ENCODE assay signal across 9 cellular contexts in genomic region chr17:44968225-44969143, GRCh38. TPM values are rescaled to one million over a fixed set of nuclear protein-coding genes. Genes with fewer than 3 reads are reported as not detected.
DNase-seq lines count a peak whose midpoint lies in the region; ATAC-seq, FAIRE-seq and TF ChIP-seq lines count a peak whose summit lies in the region.
"Had no signal": no experiment of that assay in that cellular context is flagged by ENCODE, and none has a peak within 500 bp of the region (broad histone marks: within the 10 kb centered on the region; RNA-seq: fewer than 3 reads in every experiment).

Gene C1QL1, minus strand, starts transcription at chr17:44968303. Its CDS starts 255 bp downstream, at chr17:44968048.

- no peak for FAIRE-seq in RCC 7860 (lab: Jason Lieb, UNC)
- FAIRE-seq: colon had no signal

- H3K9me3 Mint-ChIP-seq in Calu3 (ENCODE audit: low read depth, unreplicated experiment) (no peaks in the 10 kb centered on the region), nephron progenitor cell (peaks cover 4% of the 10 kb centered on the region)
- H3K9me3 Mint-ChIP-seq in activated T-helper 17 cell treated with anti-CD3 and anti-CD28 coated beads, Interleukin-2, amount 50 U/mL, for 72 hours, result no peaks in the 10 kb centered on the region

- TF ChIP-seq CTCF in Calu3 (IDR thresholded peaks at IDR 0.05; ENCODE audit: unreplicated experiment) (peak; percentile 21), fibroblast of the aortic adventitia (IDR thresholded peaks at IDR 0.05; ENCODE audit: insufficient read depth, low read length) (peak; percentile 36), nephron progenitor cell (IDR thresholded peaks at IDR 0.05) (peak; percentile 51)

- H3K4me3 Mint-ChIP-seq in Calu3 (ENCODE audit: low read depth, unreplicated experiment), result peak within 1 kb of the TSS; percentile 62
- peak within 1 kb of the TSS; percentile 75 for H3K4me3 Mint-ChIP-seq in activated T-helper 17 cell treated with anti-CD3 and anti-CD28 coated beads, Interleukin-2, amount 50 U/mL, for 72 hours
- H3K4me3 Mint-ChIP-seq in nephron progenitor cell, result peak within 1 kb of the TSS; percentile 90

- no TSS peak for BruUV-seq in Calu3 (replicated peaks; lab: Mats Ljungman, UMichigan)

- peak within 1 kb of the TSS; percentile 51 for H3K4me3 ChIP-seq in Jurkat, Clone E6-1 (ENCODE audit: low read length)
- peak within 1 kb of the TSS; percentile 66 for H3K4me3 ChIP-seq in fibroblast of the aortic adventitia (ENCODE audit: low read depth, low read length)

- H3K4me1 Mint-ChIP-seq in Calu3 (ENCODE audit: low read depth, unreplicated experiment) (no peaks in the 10 kb centered on the region), nephron progenitor cell (peaks cover 37% of the 10 kb centered on the region)
- peaks cover 18% of the 10 kb centered on the region for H3K4me1 Mint-ChIP-seq in activated T-helper 17 cell treated with anti-CD3 and anti-CD28 coated beads, Interleukin-2, amount 50 U/mL, for 72 hours

- intact Hi-C loops in Calu3 (cut with micrococcal nuclease; ENCODE audit: unreplicated experiment), result loop anchor here (2.0 kb wide), 1 partner anchor 48 kb away; no protein-coding TSS in a partner anchor

- DNase-seq in Calu3, result peak; percentile 98
- peak; percentile 62 for DNase-seq in Jurkat, Clone E6-1 (ENCODE audit: low read depth, low spot score)
- DNase-seq in RCC 7860 (ENCODE audit: low spot score), result peak; percentile 71
- peak; percentile 73 for DNase-seq in fibroblast of the aortic adventitia (ENCODE audit: low read depth)
- DNase-seq in nephron progenitor cell, result peak; percentile 98
- DNase-seq in stimulated activated naive CD4-positive, alpha-beta T cell (lab: John Stamatoyannopoulos, UW), result peak; percentile 24 to 82 (median 74)

- CTCF ChIA-PET in Calu3 (lab: Charles Lee), result interaction anchor here (0.6 to 2.2 kb wide), 14 partner anchors 9 to 641 kb away, joined by 3 to 14 read pairs (median 4); partner anchors contain the start of gene KIF18B

- H3K27ac Mint-ChIP-seq in Calu3 (ENCODE audit: unreplicated experiment) (no peak within 1 kb of the TSS), nephron progenitor cell (peak within 1 kb of the TSS; percentile 42)
- peak within 1 kb of the TSS; percentile 65 for H3K27ac Mint-ChIP-seq in activated T-helper 17 cell treated with anti-CD3 and anti-CD28 coated beads, Interleukin-2, amount 50 U/mL, for 72 hours

- H3K27me3 Mint-ChIP-seq in Calu3 (ENCODE audit: unreplicated experiment) (peaks cover 77% of the 10 kb centered on the region), nephron progenitor cell (ENCODE audit: low read depth, poor library complexity) (peaks cover 90% of the 10 kb centered on the region)
- H3K27me3 Mint-ChIP-seq in activated T-helper 17 cell treated with anti-CD3 and anti-CD28 coated beads, Interleukin-2, amount 50 U/mL, for 72 hours, result peaks cover 36% of the 10 kb centered on the region

- no peaks in the 10 kb centered on the region for H3K36me3 Mint-ChIP-seq in Calu3 (ENCODE audit: insufficient read depth, unreplicated experiment)
- H3K36me3 Mint-ChIP-seq in activated T-helper 17 cell treated with anti-CD3 and anti-CD28 coated beads, Interleukin-2, amount 50 U/mL, for 72 hours (ENCODE audit: low read depth), result peaks cover 7% of the 10 kb centered on the region
- no peaks in the 10 kb centered on the region for H3K36me3 Mint-ChIP-seq in nephron progenitor cell (ENCODE audit: low read depth)

- ATAC-seq in GM21576 (IDR thresholded peaks at IDR 0.05; ENCODE audit: unreplicated experiment), result peak; percentile 70
- ATAC-seq in activated T-helper 17 cell treated with anti-CD3 and anti-CD28 coated beads, Interleukin-2, amount 50 U/mL, for 72 hours (replicated peaks), result peak; percentile 75

RNA-seq across cellular contexts. Expression of gene C1QL1, which starts in this region (rescaled TPM):
- total RNA-seq in Calu3 (2022) (1.3 and 1.5 TPM in 2 replicates), fibroblast of the aortic adventitia (ENCODE audit: low replicate concordance) (0.09 TPM in 1 of 2 replicates, not detected in the other)
- polyA plus RNA-seq in Jurkat, Clone E6-1 (2012; ENCODE audit: insufficient read depth, insufficient read length), result 11.5 TPM
- total RNA-seq in activated T-helper 17 cell treated with anti-CD3 and anti-CD28 coated beads, Interleukin-2, amount 50 U/mL, for 72 hours, result under 1 TPM; 0.32 to 0.34 TPM

Comparison
In these comparisons a context has a peak if more than half of its experiments do, and no peak if none do; other contexts are left out.
1. Peak in every context shown above with its lines: DNase-seq, ATAC-seq and H3K4me3 ChIP-seq.
2. Peak in ATAC-seq in activated T-helper 17 cell treated with anti-CD3 and anti-CD28 coated beads, Interleukin-2, amount 50 U/mL, for 72 hours; RNA of the gene not detected or under 1 TPM.
3. Peak in DNase-seq and H3K4me3 ChIP-seq in fibroblast of the aortic adventitia; RNA of the gene not detected or under 1 TPM.